Comparison of ENCODE assay signal across 13 cellular contexts in the genomic region with DNA sequence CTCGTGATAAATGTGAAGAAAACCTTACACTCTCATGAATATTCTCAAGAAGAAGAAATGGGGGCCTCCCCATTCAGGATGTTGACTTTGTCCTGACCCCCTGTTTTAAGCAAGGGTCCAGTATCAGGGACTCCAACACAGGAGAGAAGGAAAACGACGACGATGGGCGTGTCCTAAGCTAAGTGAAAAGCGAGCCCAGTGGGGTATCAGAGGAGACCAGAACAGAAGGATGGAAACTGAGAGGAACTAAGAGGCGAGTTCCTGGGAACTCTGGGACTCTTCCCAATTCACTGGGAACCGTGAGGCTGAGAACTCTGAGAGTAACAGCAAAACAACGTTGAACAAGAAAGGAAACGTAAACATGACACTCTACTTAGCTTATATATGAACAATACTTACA. TPM values are rescaled to one million over a fixed set of nuclear protein-coding genes. Genes with fewer than 3 reads are reported as not detected.
DNase-seq lines count a peak whose midpoint lies in the region; ATAC-seq and TF ChIP-seq lines count a peak whose summit lies in the region.
"Had no signal": no experiment of that assay in that cellular context is flagged by ENCODE, and none has a peak within 500 bp of the region (broad histone marks: within the 10 kb centered on the region; RNA-seq: fewer than 3 reads in every experiment).

No MANE protein-coding gene starts in this region.

- no peak overlapping the region for H3K4me3 Mint-ChIP-seq in WTC11
- peak overlapping the region in 4 of 10 donors; percentile 14 to 37 (median 19) for H3K4me3 Mint-ChIP-seq in naive thymus-derived CD8-positive, alpha-beta T cell
- no peak overlapping the region for H3K4me3 Mint-ChIP-seq in activated naive CD4-positive, alpha-beta T cell treated with anti-CD3 and anti-CD28 coated beads for 36 hours
- H3K4me3 Mint-ChIP-seq: CD14-positive monocyte, H9, IgD-negative memory B cell had no signal

- peak; percentile 42 for DNase-seq in activated CD8-positive, alpha-beta memory T cell treated with anti-CD3 and anti-CD28 coated beads, Interleukin-2, amount 50 U/mL, for 48 hours
- DNase-seq in activated CD8-positive, alpha-beta memory T cell treated with anti-CD3 and anti-CD28 coated beads for 24 hours, result no peak
- DNase-seq in WTC11 (ENCODE audit: low spot score) (no peak), LoVo (ENCODE audit: low spot score) (no peak)
- no peak for DNase-seq in naive thymus-derived CD8-positive, alpha-beta T cell
- DNase-seq in activated naive CD4-positive, alpha-beta T cell treated with anti-CD3 and anti-CD28 coated beads for 36 hours, result no peak
- DNase-seq: DMS53, GF-D8, GM23248, H9 had no signal

- peaks cover 19% of the 10 kb centered on the region for H3K9me3 Mint-ChIP-seq in WTC11
- peaks cover 0 to 3% (median 0%) of the 10 kb centered on the region in 9 donors for H3K9me3 Mint-ChIP-seq in naive thymus-derived CD8-positive, alpha-beta T cell
- H3K9me3 Mint-ChIP-seq in activated naive CD4-positive, alpha-beta T cell treated with anti-CD3 and anti-CD28 coated beads for 36 hours, result peaks cover 6% of the 10 kb centered on the region

- no peaks in the 10 kb centered on the region for H3K27me3 Mint-ChIP-seq in WTC11 (ENCODE audit: low read depth)
- no peaks in the 10 kb centered on the region for H3K27me3 Mint-ChIP-seq in naive thymus-derived CD8-positive, alpha-beta T cell
- no peaks in the 10 kb centered on the region for H3K27me3 Mint-ChIP-seq in activated naive CD4-positive, alpha-beta T cell treated with anti-CD3 and anti-CD28 coated beads for 36 hours (ENCODE audit: low read depth)
- H3K27me3 Mint-ChIP-seq: IgD-negative memory B cell had no signal

- POLR2A ChIA-PET in WTC11 (lab: Charles Lee), result no interaction called here
- POLR2A ChIA-PET in naive thymus-derived CD8-positive, alpha-beta T cell (lab: Charles Lee), result no interaction called here

- intact Hi-C loops in activated naive CD4-positive, alpha-beta T cell treated with anti-CD3 and anti-CD28 coated beads for 36 hours (cut with micrococcal nuclease), result no loop called here

- H3K27ac Mint-ChIP-seq in WTC11, result peak overlapping the region; percentile 54; the same call in 1 of the 2 replicates
- H3K27ac Mint-ChIP-seq in naive thymus-derived CD8-positive, alpha-beta T cell, result peak overlapping the region in 8 of 10 donors; percentile 18 to 87 (median 43)
- H3K27ac Mint-ChIP-seq in activated naive CD4-positive, alpha-beta T cell treated with anti-CD3 and anti-CD28 coated beads for 36 hours, result no peak overlapping the region
- H3K27ac Mint-ChIP-seq: IgD-negative memory B cell had no signal

- H3K36me3 Mint-ChIP-seq in WTC11, result peaks cover 3% of the 10 kb centered on the region; the same call in 1 of the 2 replicates
- H3K36me3 Mint-ChIP-seq in naive thymus-derived CD8-positive, alpha-beta T cell, result peaks cover 9 to 72% (median 37%) of the 10 kb centered on the region in 3 donors
- peaks cover 42% of the 10 kb centered on the region for H3K36me3 Mint-ChIP-seq in activated naive CD4-positive, alpha-beta T cell treated with anti-CD3 and anti-CD28 coated beads for 36 hours (ENCODE audit: low read depth)

- H3K4me1 Mint-ChIP-seq in WTC11, result peaks cover 13% of the 10 kb centered on the region
- H3K4me1 Mint-ChIP-seq in naive thymus-derived CD8-positive, alpha-beta T cell, result peaks cover 56 to 93% (median 83%) of the 10 kb centered on the region in 4 donors
- peaks cover 66% of the 10 kb centered on the region for H3K4me1 Mint-ChIP-seq in activated naive CD4-positive, alpha-beta T cell treated with anti-CD3 and anti-CD28 coated beads for 36 hours (ENCODE audit: low read depth)

- peak; percentile 63 for ATAC-seq in WTC11
- ATAC-seq in naive thymus-derived CD8-positive, alpha-beta T cell, result no peak
- ATAC-seq in GM19455 (IDR thresholded peaks at IDR 0.05; ENCODE audit: unreplicated experiment), result no peak

- no peak for TF ChIP-seq CTCF in WTC11 (IDR thresholded peaks at IDR 0.05)

- CTCF ChIA-PET in WTC11 (lab: Charles Lee), result no interaction called here
- CTCF ChIA-PET in activated naive CD4-positive, alpha-beta T cell treated with anti-CD3 and anti-CD28 coated beads for 36 hours (lab: Charles Lee), result interaction anchor here (1.2 kb wide), 1 partner anchor 146 kb away, joined by 4 read pairs; no protein-coding TSS in a partner anchor

TF ChIP-seq in WTC11, 78 proteins besides CTCF, POLR2A, EP300 and RAD21:
- TF ChIP-seq, protein P1, sequence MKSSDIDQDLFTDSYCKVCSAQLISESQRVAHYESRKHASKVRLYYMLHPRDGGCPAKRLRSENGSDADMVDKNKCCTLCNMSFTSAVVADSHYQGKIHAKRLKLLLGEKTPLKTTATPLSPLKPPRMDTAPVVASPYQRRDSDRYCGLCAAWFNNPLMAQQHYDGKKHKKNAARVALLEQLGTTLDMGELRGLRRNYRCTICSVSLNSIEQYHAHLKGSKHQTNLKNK (CRISPR knock-in tag; IDR thresholded peaks at IDR 0.05), result no peak
- TF ChIP-seq SOX15 (CRISPR knock-in tag; IDR thresholded peaks at IDR 0.05), result no peak
- TF ChIP-seq, protein P2, sequence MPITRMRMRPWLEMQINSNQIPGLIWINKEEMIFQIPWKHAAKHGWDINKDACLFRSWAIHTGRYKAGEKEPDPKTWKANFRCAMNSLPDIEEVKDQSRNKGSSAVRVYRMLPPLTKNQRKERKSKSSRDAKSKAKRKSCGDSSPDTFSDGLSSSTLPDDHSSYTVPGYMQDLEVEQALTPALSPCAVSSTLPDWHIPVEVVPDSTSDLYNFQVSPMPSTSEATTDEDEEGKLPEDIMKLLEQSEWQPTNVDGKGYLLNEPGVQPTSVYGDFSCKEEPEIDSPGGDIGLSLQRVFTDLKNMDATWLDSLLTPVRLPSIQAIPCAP (CRISPR knock-in tag; IDR thresholded peaks at IDR 0.05), result no peak
- TF ChIP-seq FOXK1 (CRISPR knock-in tag; IDR thresholded peaks at IDR 0.05), result no peak
- TF ChIP-seq, protein P3, sequence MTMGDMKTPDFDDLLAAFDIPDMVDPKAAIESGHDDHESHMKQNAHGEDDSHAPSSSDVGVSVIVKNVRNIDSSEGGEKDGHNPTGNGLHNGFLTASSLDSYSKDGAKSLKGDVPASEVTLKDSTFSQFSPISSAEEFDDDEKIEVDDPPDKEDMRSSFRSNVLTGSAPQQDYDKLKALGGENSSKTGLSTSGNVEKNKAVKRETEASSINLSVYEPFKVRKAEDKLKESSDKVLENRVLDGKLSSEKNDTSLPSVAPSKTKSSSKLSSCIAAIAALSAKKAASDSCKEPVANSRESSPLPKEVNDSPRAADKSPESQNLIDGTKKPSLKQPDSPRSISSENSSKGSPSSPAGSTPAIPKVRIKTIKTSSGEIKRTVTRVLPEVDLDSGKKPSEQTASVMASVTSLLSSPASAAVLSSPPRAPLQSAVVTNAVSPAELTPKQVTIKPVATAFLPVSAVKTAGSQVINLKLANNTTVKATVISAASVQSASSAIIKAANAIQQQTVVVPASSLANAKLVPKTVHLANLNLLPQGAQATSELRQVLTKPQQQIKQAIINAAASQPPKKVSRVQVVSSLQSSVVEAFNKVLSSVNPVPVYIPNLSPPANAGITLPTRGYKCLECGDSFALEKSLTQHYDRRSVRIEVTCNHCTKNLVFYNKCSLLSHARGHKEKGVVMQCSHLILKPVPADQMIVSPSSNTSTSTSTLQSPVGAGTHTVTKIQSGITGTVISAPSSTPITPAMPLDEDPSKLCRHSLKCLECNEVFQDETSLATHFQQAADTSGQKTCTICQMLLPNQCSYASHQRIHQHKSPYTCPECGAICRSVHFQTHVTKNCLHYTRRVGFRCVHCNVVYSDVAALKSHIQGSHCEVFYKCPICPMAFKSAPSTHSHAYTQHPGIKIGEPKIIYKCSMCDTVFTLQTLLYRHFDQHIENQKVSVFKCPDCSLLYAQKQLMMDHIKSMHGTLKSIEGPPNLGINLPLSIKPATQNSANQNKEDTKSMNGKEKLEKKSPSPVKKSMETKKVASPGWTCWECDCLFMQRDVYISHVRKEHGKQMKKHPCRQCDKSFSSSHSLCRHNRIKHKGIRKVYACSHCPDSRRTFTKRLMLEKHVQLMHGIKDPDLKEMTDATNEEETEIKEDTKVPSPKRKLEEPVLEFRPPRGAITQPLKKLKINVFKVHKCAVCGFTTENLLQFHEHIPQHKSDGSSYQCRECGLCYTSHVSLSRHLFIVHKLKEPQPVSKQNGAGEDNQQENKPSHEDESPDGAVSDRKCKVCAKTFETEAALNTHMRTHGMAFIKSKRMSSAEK (CRISPR knock-in tag; IDR thresholded peaks at IDR 0.05; ENCODE audit: borderline replicate concordance), result no peak
- TF ChIP-seq, protein P4, sequence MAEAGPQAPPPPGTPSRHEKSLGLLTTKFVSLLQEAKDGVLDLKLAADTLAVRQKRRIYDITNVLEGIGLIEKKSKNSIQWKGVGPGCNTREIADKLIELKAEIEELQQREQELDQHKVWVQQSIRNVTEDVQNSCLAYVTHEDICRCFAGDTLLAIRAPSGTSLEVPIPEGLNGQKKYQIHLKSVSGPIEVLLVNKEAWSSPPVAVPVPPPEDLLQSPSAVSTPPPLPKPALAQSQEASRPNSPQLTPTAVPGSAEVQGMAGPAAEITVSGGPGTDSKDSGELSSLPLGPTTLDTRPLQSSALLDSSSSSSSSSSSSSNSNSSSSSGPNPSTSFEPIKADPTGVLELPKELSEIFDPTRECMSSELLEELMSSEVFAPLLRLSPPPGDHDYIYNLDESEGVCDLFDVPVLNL (CRISPR knock-in tag; IDR thresholded peaks at IDR 0.05; ENCODE audit: borderline replicate concordance, low read depth), result no peak
- no peak for TF ChIP-seq ZNF232 (CRISPR knock-in tag; IDR thresholded peaks at IDR 0.05)

RNA-seq across cellular contexts. Expression of a gene that starts 14.6 kb away (rescaled TPM):
- 1.8 to 2.2 TPM (median 2.0 TPM) in 3 replicates for total RNA-seq in WTC11 (2021)
- 10 to 100 TPM; 78.3 to 78.7 TPM for total RNA-seq in naive thymus-derived CD8-positive, alpha-beta T cell
- 100 to 1,000 TPM in 2 of 3 donors, 10 to 100 TPM in 1; 69.9 to 129 (median 126) TPM for polyA plus RNA-seq in naive thymus-derived CD8-positive, alpha-beta T cell
- total RNA-seq in activated naive CD4-positive, alpha-beta T cell treated with anti-CD3 and anti-CD28 coated beads for 36 hours, result 10 to 100 TPM; 19.3 to 20.0 TPM
